ENCODE assay signal across 12 cellular contexts in genomic region chr12:132493482-132494178, GRCh38. TPM values are rescaled to one million over a fixed set of nuclear protein-coding genes. Genes with fewer than 3 reads are reported as not detected.
DNase-seq lines count a peak whose midpoint lies in the region; ATAC-seq, FAIRE-seq and TF ChIP-seq lines count a peak whose summit lies in the region.
"Had no signal": no experiment of that assay in that cellular context is flagged by ENCODE, and none has a peak within 500 bp of the region (broad histone marks: within the 10 kb centered on the region; RNA-seq: fewer than 3 reads in every experiment).

No MANE protein-coding gene starts in this region.

- peaks cover 77 to 89% (median 85%) of the 10 kb centered on the region in 10 experiments for H3K4me1 ChIP-seq in BLaER1 treated with 17β-estradiol and CSF1 and Interleukin-3, amounts not matched to agents 10 nM and 100 nM
- H3K4me1 ChIP-seq in HEK293 (ENCODE audit: control insufficient read depth, insufficient read depth, low read length) = peaks cover 3% of the 10 kb centered on the region; the same call in 1 of the 2 replicates
- H3K4me1 ChIP-seq in duodenal mucosa (ENCODE audit: control insufficient read depth in 1 of 2, insufficient read depth in 2 of 2, low read length in 2 of 2) = peaks cover 46 to 56% of the 10 kb centered on the region in 2 donors
- peaks cover 43 to 68% (median 48%) of the 10 kb centered on the region in 3 donors for H3K4me1 ChIP-seq in pancreas

- H3K9ac ChIP-seq in BLaER1 treated with 17β-estradiol and CSF1 and Interleukin-3, amounts not matched to agents 10 nM and 100 nM = peak overlapping the region in 9 of 11 experiments; percentile 86 to 93 (median 89); a peak in 16 of 22 replicates
- peak overlapping the region in 1 of 2 donors; percentile 39 for H3K9ac ChIP-seq in duodenal mucosa (ENCODE audit: low read depth in 1 of 2, low read length in 2 of 2)

- H3K4me3 ChIP-seq in BLaER1 treated with 17β-estradiol and CSF1 and Interleukin-3, amounts not matched to agents 10 nM and 100 nM = peak overlapping the region in 1 of 10 experiments; percentile 86; a peak in 2 of 20 replicates
- H3K4me3 ChIP-seq in HEK293 (ENCODE audit: low read depth, low read length) = no peak overlapping the region
- peak overlapping the region; percentile 5 to 15 for H3K4me3 ChIP-seq in duodenal mucosa (ENCODE audit: low read depth in 1 of 2, low read length in 2 of 2)
- peak overlapping the region in 2 of 4 donors; percentile 9 to 66 for H3K4me3 ChIP-seq in pancreas

- POLR2A ChIA-PET in HEK293 (lab: Yijun Ruan, JAX) = no interaction called here

- intact Hi-C loops in pancreas (cut with DNase I) = no loop called here

- H3K27me3 ChIP-seq in BLaER1 treated with 17β-estradiol and CSF1 and Interleukin-3, amounts not matched to agents 10 nM and 100 nM = no peaks in the 10 kb centered on the region
- no peaks in the 10 kb centered on the region for H3K27me3 ChIP-seq in duodenal mucosa (ENCODE audit: control insufficient read depth in 1 of 2, insufficient read depth in 2 of 2, low read length in 2 of 2)
- no peaks in the 10 kb centered on the region for H3K27me3 ChIP-seq in pancreas

- CTCF ChIA-PET in HEK293 (lab: Yijun Ruan, JAX) = no interaction called here

- no peak for TF ChIP-seq CTCF in HEK293 (tag by site-specific recombination; IDR thresholded peaks at IDR 0.05)
- no peak for TF ChIP-seq CTCF in pancreas (IDR thresholded peaks at IDR 0.05)

- no peaks in the 10 kb centered on the region for H3K9me3 ChIP-seq in BLaER1 treated with 17β-estradiol and CSF1 and Interleukin-3, amounts not matched to agents 10 nM and 100 nM (replicated peaks in 1 of 11)
- H3K9me3 ChIP-seq in HEK293 (ENCODE audit: control insufficient read depth, insufficient read depth, low read depth, low read length) = no peaks in the 10 kb centered on the region
- no peaks in the 10 kb centered on the region for H3K9me3 ChIP-seq in duodenal mucosa (ENCODE audit: control insufficient read depth in 1 of 2, low read length in 2 of 2)
- H3K9me3 ChIP-seq in pancreas = no peaks in the 10 kb centered on the region

- peak overlapping the region in 2 of 11 experiments; percentile 18 to 21; a peak in 5 of 22 replicates for H3K27ac ChIP-seq in BLaER1 treated with 17β-estradiol and CSF1 and Interleukin-3, amounts not matched to agents 10 nM and 100 nM
- no peak overlapping the region for H3K27ac ChIP-seq in HEK293 (ENCODE audit: extremely low read depth, low read depth, low read length)
- H3K27ac ChIP-seq in duodenal mucosa (ENCODE audit: low read depth, low read length) = no peak overlapping the region
- peak overlapping the region; percentile 50 to 71 (median 60) for H3K27ac ChIP-seq in pancreas
- H3K27ac ChIP-seq: foreskin keratinocyte had no signal

- FAIRE-seq in pancreas (lab: Jason Lieb, UNC) = no peak
- FAIRE-seq: D721Med, islet of Langerhans had no signal

- peaks cover 80 to 84% (median 83%) of the 10 kb centered on the region in 11 experiments for H4K20me1 ChIP-seq in BLaER1 treated with 17β-estradiol and CSF1 and Interleukin-3, amounts not matched to agents 10 nM and 100 nM

- peak overlapping the region; percentile 91 to 100 (median 99) for H3K4me2 ChIP-seq in BLaER1 treated with 17β-estradiol and CSF1 and Interleukin-3, amounts not matched to agents 10 nM and 100 nM

- WGBS in pancreas, 2 donors = 28% methylated on average over 18 of the region's 18 CpGs

- H3K36me3 ChIP-seq in BLaER1 treated with 17β-estradiol and CSF1 and Interleukin-3, amounts not matched to agents 10 nM and 100 nM = peaks cover 0 to 28% (median 6%) of the 10 kb centered on the region in 11 experiments; a peak in 8 of 22 replicates
- peaks cover 0 to 17% of the 10 kb centered on the region in 2 experiments; a peak in 1 of 3 replicates for H3K36me3 ChIP-seq in HEK293 (ENCODE audit: control insufficient read depth in 2 of 2, insufficient read depth in 1 of 2, low read length in 2 of 2)
- H3K36me3 ChIP-seq in duodenal mucosa (ENCODE audit: control insufficient read depth in 1 of 2, insufficient read depth in 2 of 2, low read length in 2 of 2) = no peaks in the 10 kb centered on the region
- no peaks in the 10 kb centered on the region for H3K36me3 ChIP-seq in pancreas

- ATAC-seq in pancreas (peak; percentile 12 to 45 (median 41)), GM21526 (IDR thresholded peaks at IDR 0.05; ENCODE audit: low FRiP score, unreplicated experiment) (no peak)

- DNase-seq in pancreas (peak in 2 of 6 donors; percentile 51 to 78), DMS114 treated with DMSO at 0.1 percent for 48 hours (lab: John Stamatoyannopoulos, UW; ENCODE audit: unreplicated experiment) (no peak), T-helper 9 cell (no peak)
- DNase-seq: NCI-H2029 treated with DMSO at 0.1 percent for 48 hours; stimulated activated CD4-positive, alpha-beta T cell treated with anti-CD3 and anti-CD28 coated beads, Interleukin-2, amount 100 ng/mL, for 24 hours had no signal

TF ChIP-seq in HEK293, 187 proteins besides CTCF, POLR2A, EP300 and RAD21 (continues in another document):
- TF ChIP-seq GLIS1 (tag by site-specific recombination; IDR thresholded peaks at IDR 0.05) (0 out of 2 replicates have a peak, but pooled peaks have one; percentile 19), KLF9 (tag by site-specific recombination; IDR thresholded peaks at IDR 0.05; ENCODE audit: low read depth) (no peak), ZBTB8A (tag by site-specific recombination; IDR thresholded peaks at IDR 0.05) (peak; percentile 49; the same call in 1 of the 2 replicates), ZNF513 (tag by site-specific recombination; IDR thresholded peaks at IDR 0.05) (no peak), KLF1 (tag by site-specific recombination; IDR thresholded peaks at IDR 0.05) (peak; percentile 54; the same call in 1 of the 2 replicates), ZNF26 (tag by site-specific recombination; IDR thresholded peaks at IDR 0.05) (no peak), ZNF645 (tag by site-specific recombination; IDR thresholded peaks at IDR 0.05) (no peak), ZNF776 (tag by site-specific recombination; IDR thresholded peaks at IDR 0.05; ENCODE audit: borderline replicate concordance) (no peak), ZNF510 (tag by site-specific recombination; IDR thresholded peaks at IDR 0.05; ENCODE audit: insufficient replicate concordance) (no peak), ZNF623 (tag by site-specific recombination; IDR thresholded peaks at IDR 0.05) (no peak), ZNF2 (tag by site-specific recombination; IDR thresholded peaks at IDR 0.05) (no peak), ZFP69B (tag by site-specific recombination; IDR thresholded peaks at IDR 0.05) (no peak), ZNF391 (tag by site-specific recombination; IDR thresholded peaks at IDR 0.05; ENCODE audit: borderline replicate concordance, low read depth) (no peak), ZNF23 (tag by site-specific recombination; IDR thresholded peaks at IDR 0.05; ENCODE audit: borderline replicate concordance) (no peak), AEBP2 (tag by site-specific recombination; IDR thresholded peaks at IDR 0.05; ENCODE audit: borderline replicate concordance) (no peak), ZNF785 (tag by site-specific recombination; IDR thresholded peaks at IDR 0.05) (no peak), ZIC2 (tag by site-specific recombination; IDR thresholded peaks at IDR 0.05) (peak; percentile 57)

RNA-seq across cellular contexts. Expression of gene FBRSL1, which starts 3.7 kb away (rescaled TPM):
- total RNA-seq in pancreas = 10 to 100 TPM; 31.1 to 55.8 (median 43.1) TPM
- polyA plus RNA-seq in pancreas = 10 to 100 TPM; 45.1 to 62.5 TPM

Comparison
In these comparisons a context has a peak if more than half of its experiments do, and no peak if none do; other contexts are left out.
1. H3K27ac ChIP-seq: peak in pancreas (4 of 4); none in HEK293 (single experiment) and duodenal mucosa (single experiment).